Comparison of ENCODE assay signal across 1 cellular context in the genomic region with DNA sequence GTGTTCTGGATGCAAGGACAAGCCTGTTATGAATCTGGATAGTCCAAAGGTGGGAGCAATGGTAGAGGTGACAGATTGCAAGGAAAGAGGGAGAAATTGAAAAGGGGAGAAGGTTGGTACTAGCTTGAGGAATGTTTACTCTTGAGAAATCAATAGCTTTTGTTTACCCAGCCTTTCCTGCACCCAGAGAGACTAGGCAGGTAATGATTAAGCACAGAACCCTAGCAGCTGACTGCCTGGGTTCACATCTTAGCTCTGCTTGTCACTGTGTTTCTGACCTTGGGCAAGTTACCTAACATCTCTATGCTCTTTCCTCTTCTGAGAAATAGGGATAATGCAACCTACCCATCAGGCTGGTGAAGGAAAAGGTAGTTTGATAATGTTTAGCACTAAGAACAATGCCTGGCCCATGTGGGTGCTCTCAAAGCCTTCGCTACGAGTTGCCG.
TF ChIP-seq lines count a peak whose summit lies in the region.

No MANE protein-coding gene starts in this region.

TF ChIP-seq in HepG2, 621 proteins besides CTCF, POLR2A, EP300 and RAD21 (continued from another document and continues in another):
- TF ChIP-seq, protein P1, sequence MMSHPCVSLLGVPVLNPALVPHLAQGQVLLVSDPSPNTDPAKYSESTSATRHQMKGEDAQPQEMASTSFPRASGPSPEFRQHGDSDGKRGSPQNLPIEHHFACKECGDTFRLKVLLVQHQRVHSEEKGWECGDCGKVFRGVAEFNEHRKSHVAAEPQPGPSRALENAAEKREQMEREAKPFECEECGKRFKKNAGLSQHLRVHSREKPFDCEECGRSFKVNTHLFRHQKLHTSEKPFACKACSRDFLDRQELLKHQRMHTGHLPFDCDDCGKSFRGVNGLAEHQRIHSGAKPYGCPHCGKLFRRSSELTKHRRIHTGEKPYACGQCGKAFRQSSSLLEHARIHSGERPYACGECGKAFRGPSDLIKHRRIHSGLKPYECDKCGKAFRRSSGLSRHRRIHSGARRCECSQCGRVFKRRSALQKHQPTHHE (CRISPR knock-in tag; IDR thresholded peaks at IDR 0.05; ENCODE audit: borderline replicate concordance) = no peak
- TF ChIP-seq, protein P2, sequence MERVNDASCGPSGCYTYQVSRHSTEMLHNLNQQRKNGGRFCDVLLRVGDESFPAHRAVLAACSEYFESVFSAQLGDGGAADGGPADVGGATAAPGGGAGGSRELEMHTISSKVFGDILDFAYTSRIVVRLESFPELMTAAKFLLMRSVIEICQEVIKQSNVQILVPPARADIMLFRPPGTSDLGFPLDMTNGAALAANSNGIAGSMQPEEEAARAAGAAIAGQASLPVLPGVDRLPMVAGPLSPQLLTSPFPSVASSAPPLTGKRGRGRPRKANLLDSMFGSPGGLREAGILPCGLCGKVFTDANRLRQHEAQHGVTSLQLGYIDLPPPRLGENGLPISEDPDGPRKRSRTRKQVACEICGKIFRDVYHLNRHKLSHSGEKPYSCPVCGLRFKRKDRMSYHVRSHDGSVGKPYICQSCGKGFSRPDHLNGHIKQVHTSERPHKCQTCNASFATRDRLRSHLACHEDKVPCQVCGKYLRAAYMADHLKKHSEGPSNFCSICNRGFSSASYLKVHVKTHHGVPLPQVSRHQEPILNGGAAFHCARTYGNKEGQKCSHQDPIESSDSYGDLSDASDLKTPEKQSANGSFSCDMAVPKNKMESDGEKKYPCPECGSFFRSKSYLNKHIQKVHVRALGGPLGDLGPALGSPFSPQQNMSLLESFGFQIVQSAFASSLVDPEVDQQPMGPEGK (CRISPR knock-in tag; IDR thresholded peaks at IDR 0.05) = peak; percentile 72
- no peak for TF ChIP-seq HNRNPLL (IDR thresholded peaks at IDR 0.05; ENCODE audit: low read depth, low read length, poor library complexity, severe bottlenecking)
- TF ChIP-seq TCF7L2 (IDR thresholded peaks at IDR 0.05; ENCODE audit: low read depth, low read length) = peak; percentile 44; the same call in 1 of the 2 replicates
- TF ChIP-seq, protein P3, sequence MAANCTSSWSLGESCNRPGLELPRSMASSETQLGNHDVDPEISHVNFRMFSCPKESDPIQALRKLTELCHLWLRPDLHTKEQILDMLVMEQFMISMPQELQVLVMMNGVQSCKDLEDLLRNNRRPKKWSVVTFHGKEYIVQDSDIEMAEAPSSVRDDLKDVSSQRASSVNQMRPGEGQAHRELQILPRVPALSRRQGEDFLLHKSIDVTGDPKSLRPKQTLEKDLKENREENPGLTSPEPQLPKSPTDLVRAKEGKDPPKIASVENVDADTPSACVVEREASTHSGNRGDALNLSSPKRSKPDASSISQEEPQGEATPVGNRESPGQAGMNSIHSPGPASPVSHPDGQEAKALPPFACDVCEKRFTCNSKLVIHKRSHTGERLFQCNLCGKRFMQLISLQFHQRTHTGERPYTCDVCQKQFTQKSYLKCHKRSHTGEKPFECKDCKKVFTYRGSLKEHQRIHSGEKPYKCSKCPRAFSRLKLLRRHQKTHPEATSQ (CRISPR knock-in tag; IDR thresholded peaks at IDR 0.05; ENCODE audit: borderline replicate concordance) = peak; percentile 90; the same call in 1 of the 2 replicates
- TF ChIP-seq ZNF878 (CRISPR knock-in tag; IDR thresholded peaks at IDR 0.05) = peak; percentile 94
- peak; percentile 96 for TF ChIP-seq ISL2 (CRISPR knock-in tag; IDR thresholded peaks at IDR 0.05)
- no peak for TF ChIP-seq HCFC1 (IDR thresholded peaks at IDR 0.05; ENCODE audit: low read depth, low read length)
- TF ChIP-seq SETDB1 (CRISPR knock-in tag; IDR thresholded peaks at IDR 0.05; ENCODE audit: borderline replicate concordance) = no peak
- peak; percentile 93 for TF ChIP-seq GFI1 (CRISPR knock-in tag; IDR thresholded peaks at IDR 0.05; ENCODE audit: borderline replicate concordance)
- TF ChIP-seq PCBP2 (optimal IDR thresholded peaks at IDR 0.05; ENCODE audit: low read depth, low read length, poor library complexity, severe bottlenecking) = no peak
- no peak for TF ChIP-seq NFRKB (IDR thresholded peaks at IDR 0.05)
- no peak for TF ChIP-seq HOXA9 (CRISPR knock-in tag; IDR thresholded peaks at IDR 0.05; ENCODE audit: borderline replicate concordance)
- TF ChIP-seq, protein P4, sequence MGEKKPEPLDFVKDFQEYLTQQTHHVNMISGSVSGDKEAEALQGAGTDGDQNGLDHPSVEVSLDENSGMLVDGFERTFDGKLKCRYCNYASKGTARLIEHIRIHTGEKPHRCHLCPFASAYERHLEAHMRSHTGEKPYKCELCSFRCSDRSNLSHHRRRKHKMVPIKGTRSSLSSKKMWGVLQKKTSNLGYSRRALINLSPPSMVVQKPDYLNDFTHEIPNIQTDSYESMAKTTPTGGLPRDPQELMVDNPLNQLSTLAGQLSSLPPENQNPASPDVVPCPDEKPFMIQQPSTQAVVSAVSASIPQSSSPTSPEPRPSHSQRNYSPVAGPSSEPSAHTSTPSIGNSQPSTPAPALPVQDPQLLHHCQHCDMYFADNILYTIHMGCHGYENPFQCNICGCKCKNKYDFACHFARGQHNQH (CRISPR knock-in tag; IDR thresholded peaks at IDR 0.05) = peak; percentile 99
- TF ChIP-seq, protein P5, sequence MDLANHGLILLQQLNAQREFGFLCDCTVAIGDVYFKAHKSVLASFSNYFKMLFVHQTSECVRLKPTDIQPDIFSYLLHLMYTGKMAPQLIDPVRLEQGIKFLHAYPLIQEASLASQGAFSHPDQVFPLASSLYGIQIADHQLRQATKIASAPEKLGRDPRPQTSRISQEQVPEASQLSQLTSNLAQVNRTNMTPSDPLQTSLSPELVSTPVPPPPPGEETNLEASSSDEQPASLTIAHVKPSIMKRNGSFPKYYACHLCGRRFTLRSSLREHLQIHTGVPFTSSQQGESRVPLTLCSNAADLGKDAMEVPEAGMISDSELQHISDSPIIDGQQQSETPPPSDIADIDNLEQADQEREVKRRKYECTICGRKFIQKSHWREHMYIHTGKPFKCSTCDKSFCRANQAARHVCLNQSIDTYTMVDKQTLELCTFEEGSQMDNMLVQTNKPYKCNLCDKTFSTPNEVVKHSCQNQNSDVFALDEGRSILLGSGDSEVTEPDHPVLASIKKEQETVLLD (CRISPR knock-in tag; IDR thresholded peaks at IDR 0.05; ENCODE audit: low read depth) = no peak
- no peak for TF ChIP-seq ZNF263 (CRISPR knock-in tag; IDR thresholded peaks at IDR 0.05)
- TF ChIP-seq, protein P6, sequence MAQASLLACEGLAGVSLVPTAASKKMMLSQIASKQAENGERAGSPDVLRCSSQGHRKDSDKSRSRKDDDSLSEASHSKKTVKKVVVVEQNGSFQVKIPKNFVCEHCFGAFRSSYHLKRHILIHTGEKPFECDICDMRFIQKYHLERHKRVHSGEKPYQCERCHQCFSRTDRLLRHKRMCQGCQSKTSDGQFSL (CRISPR knock-in tag; IDR thresholded peaks at IDR 0.05) = no peak
- no peak for TF ChIP-seq XBP1 (CRISPR knock-in tag; IDR thresholded peaks at IDR 0.05)
- TF ChIP-seq, protein P7, sequence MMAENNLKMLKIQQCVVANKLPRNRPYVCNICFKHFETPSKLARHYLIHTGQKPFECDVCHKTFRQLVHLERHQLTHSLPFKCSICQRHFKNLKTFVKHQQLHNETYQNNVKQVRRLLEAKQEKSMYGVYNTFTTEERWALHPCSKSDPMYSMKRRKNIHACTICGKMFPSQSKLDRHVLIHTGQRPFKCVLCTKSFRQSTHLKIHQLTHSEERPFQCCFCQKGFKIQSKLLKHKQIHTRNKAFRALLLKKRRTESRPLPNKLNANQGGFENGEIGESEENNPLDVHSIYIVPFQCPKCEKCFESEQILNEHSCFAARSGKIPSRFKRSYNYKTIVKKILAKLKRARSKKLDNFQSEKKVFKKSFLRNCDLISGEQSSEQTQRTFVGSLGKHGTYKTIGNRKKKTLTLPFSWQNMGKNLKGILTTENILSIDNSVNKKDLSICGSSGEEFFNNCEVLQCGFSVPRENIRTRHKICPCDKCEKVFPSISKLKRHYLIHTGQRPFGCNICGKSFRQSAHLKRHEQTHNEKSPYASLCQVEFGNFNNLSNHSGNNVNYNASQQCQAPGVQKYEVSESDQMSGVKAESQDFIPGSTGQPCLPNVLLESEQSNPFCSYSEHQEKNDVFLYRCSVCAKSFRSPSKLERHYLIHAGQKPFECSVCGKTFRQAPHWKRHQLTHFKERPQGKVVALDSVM (CRISPR knock-in tag; IDR thresholded peaks at IDR 0.05) = no peak
- no peak for TF ChIP-seq ZNF569 (CRISPR knock-in tag; IDR thresholded peaks at IDR 0.05; ENCODE audit: borderline replicate concordance)
- TF ChIP-seq, protein P8, sequence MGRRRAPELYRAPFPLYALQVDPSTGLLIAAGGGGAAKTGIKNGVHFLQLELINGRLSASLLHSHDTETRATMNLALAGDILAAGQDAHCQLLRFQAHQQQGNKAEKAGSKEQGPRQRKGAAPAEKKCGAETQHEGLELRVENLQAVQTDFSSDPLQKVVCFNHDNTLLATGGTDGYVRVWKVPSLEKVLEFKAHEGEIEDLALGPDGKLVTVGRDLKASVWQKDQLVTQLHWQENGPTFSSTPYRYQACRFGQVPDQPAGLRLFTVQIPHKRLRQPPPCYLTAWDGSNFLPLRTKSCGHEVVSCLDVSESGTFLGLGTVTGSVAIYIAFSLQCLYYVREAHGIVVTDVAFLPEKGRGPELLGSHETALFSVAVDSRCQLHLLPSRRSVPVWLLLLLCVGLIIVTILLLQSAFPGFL (CRISPR knock-in tag; IDR thresholded peaks at IDR 0.05) = no peak
- no peak for TF ChIP-seq GABPA (IDR thresholded peaks at IDR 0.05; ENCODE audit: low read depth, low read length)
- TF ChIP-seq GABPA (CRISPR knock-in tag; IDR thresholded peaks at IDR 0.05; ENCODE audit: low read depth) = peak; percentile 39
- TF ChIP-seq, protein P9, sequence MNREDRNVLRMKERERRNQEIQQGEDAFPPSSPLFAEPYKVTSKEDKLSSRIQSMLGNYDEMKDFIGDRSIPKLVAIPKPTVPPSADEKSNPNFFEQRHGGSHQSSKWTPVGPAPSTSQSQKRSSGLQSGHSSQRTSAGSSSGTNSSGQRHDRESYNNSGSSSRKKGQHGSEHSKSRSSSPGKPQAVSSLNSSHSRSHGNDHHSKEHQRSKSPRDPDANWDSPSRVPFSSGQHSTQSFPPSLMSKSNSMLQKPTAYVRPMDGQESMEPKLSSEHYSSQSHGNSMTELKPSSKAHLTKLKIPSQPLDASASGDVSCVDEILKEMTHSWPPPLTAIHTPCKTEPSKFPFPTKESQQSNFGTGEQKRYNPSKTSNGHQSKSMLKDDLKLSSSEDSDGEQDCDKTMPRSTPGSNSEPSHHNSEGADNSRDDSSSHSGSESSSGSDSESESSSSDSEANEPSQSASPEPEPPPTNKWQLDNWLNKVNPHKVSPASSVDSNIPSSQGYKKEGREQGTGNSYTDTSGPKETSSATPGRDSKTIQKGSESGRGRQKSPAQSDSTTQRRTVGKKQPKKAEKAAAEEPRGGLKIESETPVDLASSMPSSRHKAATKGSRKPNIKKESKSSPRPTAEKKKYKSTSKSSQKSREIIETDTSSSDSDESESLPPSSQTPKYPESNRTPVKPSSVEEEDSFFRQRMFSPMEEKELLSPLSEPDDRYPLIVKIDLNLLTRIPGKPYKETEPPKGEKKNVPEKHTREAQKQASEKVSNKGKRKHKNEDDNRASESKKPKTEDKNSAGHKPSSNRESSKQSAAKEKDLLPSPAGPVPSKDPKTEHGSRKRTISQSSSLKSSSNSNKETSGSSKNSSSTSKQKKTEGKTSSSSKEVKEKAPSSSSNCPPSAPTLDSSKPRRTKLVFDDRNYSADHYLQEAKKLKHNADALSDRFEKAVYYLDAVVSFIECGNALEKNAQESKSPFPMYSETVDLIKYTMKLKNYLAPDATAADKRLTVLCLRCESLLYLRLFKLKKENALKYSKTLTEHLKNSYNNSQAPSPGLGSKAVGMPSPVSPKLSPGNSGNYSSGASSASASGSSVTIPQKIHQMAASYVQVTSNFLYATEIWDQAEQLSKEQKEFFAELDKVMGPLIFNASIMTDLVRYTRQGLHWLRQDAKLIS (CRISPR knock-in tag; IDR thresholded peaks at IDR 0.05) = 0 out of 2 replicates have a peak, but pooled peaks have one; percentile 60
- TF ChIP-seq THAP11 (CRISPR knock-in tag; IDR thresholded peaks at IDR 0.05) = peak; percentile 68
- peak in 1 of 2 experiments; percentile 96; a peak in 2 of 4 replicates for TF ChIP-seq KLF16 (CRISPR knock-in tag; IDR thresholded peaks at IDR 0.05)
- peak; percentile 83; the same call in 1 of the 2 replicates for TF ChIP-seq EHMT2 (IDR thresholded peaks at IDR 0.05; ENCODE audit: borderline replicate concordance, low read depth, low read length)
- TF ChIP-seq, protein P10, sequence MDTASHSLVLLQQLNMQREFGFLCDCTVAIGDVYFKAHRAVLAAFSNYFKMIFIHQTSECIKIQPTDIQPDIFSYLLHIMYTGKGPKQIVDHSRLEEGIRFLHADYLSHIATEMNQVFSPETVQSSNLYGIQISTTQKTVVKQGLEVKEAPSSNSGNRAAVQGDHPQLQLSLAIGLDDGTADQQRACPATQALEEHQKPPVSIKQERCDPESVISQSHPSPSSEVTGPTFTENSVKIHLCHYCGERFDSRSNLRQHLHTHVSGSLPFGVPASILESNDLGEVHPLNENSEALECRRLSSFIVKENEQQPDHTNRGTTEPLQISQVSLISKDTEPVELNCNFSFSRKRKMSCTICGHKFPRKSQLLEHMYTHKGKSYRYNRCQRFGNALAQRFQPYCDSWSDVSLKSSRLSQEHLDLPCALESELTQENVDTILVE (CRISPR knock-in tag; IDR thresholded peaks at IDR 0.05) = peak; percentile 89; the same call in 1 of the 2 replicates
- TF ChIP-seq SYNCRIP (IDR thresholded peaks at IDR 0.05; ENCODE audit: insufficient read depth, low read depth, low read length) = no peak
- TF ChIP-seq NCOA2 (CRISPR knock-in tag; IDR thresholded peaks at IDR 0.05) = peak; percentile 96
- peak; percentile 29; the same call in 1 of the 2 replicates for TF ChIP-seq HIVEP1 (CRISPR knock-in tag; IDR thresholded peaks at IDR 0.05)
- TF ChIP-seq, protein P11, sequence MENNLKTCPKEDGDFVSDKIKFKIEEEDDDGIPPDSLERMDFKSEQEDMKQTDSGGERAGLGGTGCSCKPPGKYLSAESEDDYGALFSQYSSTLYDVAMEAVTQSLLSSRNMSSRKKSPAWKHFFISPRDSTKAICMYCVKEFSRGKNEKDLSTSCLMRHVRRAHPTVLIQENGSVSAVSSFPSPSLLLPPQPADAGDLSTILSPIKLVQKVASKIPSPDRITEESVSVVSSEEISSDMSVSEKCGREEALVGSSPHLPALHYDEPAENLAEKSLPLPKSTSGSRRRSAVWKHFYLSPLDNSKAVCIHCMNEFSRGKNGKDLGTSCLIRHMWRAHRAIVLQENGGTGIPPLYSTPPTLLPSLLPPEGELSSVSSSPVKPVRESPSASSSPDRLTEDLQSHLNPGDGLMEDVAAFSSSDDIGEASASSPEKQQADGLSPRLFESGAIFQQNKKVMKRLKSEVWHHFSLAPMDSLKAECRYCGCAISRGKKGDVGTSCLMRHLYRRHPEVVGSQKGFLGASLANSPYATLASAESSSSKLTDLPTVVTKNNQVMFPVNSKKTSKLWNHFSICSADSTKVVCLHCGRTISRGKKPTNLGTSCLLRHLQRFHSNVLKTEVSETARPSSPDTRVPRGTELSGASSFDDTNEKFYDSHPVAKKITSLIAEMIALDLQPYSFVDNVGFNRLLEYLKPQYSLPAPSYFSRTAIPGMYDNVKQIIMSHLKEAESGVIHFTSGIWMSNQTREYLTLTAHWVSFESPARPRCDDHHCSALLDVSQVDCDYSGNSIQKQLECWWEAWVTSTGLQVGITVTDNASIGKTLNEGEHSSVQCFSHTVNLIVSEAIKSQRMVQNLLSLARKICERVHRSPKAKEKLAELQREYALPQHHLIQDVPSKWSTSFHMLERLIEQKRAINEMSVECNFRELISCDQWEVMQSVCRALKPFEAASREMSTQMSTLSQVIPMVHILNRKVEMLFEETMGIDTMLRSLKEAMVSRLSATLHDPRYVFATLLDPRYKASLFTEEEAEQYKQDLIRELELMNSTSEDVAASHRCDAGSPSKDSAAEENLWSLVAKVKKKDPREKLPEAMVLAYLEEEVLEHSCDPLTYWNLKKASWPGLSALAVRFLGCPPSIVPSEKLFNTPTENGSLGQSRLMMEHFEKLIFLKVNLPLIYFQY (CRISPR knock-in tag; IDR thresholded peaks at IDR 0.05; ENCODE audit: borderline replicate concordance) = no peak; the same call in 1 of the 2 replicates
- TF ChIP-seq ZNF891 (CRISPR knock-in tag; IDR thresholded peaks at IDR 0.05) = no peak
- TF ChIP-seq SOX5 (CRISPR knock-in tag; IDR thresholded peaks at IDR 0.05; ENCODE audit: borderline replicate concordance) = peak; percentile 94
